18 cellular contexts compared by ENCODE assay signal in the genomic region with DNA sequence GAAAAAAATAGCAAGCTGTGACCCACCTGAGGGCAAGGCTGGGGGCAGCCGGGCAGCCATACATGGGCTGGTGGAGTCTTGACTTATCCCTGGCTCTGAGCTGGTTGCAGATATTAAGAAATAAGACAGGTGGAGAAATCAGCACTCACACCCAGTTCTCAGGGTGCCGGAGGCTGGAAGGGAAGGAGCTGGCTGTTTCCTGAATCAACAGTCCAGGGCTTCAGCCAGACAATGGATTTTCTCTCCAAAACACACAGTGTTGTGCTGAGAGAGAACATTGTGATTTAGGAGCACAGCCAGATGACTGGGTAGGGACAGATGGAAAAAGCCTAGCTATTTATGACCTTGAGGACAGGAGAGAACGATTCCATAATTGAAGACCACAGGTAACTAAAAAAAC.
A peak's percentile ranks its signal among the peaks of the same experiment; 100 is the strongest.
DNase-seq lines count a peak whose midpoint lies in the region; ATAC-seq and TF ChIP-seq lines count a peak whose summit lies in the region.
"Had no signal": no experiment of that assay in that cellular context is flagged by ENCODE, and none has a peak within 500 bp of the region (broad histone marks: within the 10 kb centered on the region; RNA-seq: fewer than 3 reads in every experiment).

No MANE protein-coding gene starts in this region.

- H3K4me3 ChIP-seq in psoas muscle = no peak overlapping the region
- H3K4me3 ChIP-seq: neural progenitor cell, vagina had no signal

- WGBS in psoas muscle, 3 donors = 30 to 38% (median 38%) methylated on average over 3 of the region's 3 CpGs

- H3K9me3 ChIP-seq in psoas muscle = no peaks in the 10 kb centered on the region
- H3K9me3 ChIP-seq: vagina had no signal

- H3K27ac ChIP-seq in psoas muscle = no peak overlapping the region
- H3K27ac ChIP-seq: C4-2B, neural progenitor cell, vagina had no signal

- no peaks in the 10 kb centered on the region for H3K27me3 ChIP-seq in psoas muscle (ENCODE audit: insufficient read depth in 3 of 3, low read length in 2 of 3)
- H3K27me3 ChIP-seq: neural progenitor cell, vagina had no signal

- no peak for TF ChIP-seq CTCF in psoas muscle (IDR thresholded peaks at IDR 0.05)

- peaks cover 12% of the 10 kb centered on the region for H3K4me1 ChIP-seq in psoas muscle
- H3K4me1 ChIP-seq: neural progenitor cell, vagina had no signal

- intact Hi-C loops in left cardiac atrium (cut with DNase I) (no loop called here), psoas muscle (cut with DNase I) (no loop called here)

- ATAC-seq in left cardiac atrium (peak; percentile 78 to 81), psoas muscle (peak in 3 of 4 donors; percentile 52 to 77 (median 54)), HG02884 (IDR thresholded peaks at IDR 0.05; ENCODE audit: unreplicated experiment) (no peak), HG02973 (IDR thresholded peaks at IDR 0.05; ENCODE audit: unreplicated experiment) (no peak)

- DNase-seq in Ammon's horn (ENCODE audit: low spot score) (peak; percentile 59), cerebellar nuclear complex (lab: John Stamatoyannopoulos, UW) (peak; percentile 91 to 98), left cardiac atrium (peak; percentile 58), psoas muscle (no peak), T-helper 9 cell (no peak), NCI-H2107 (lab: John Stamatoyannopoulos, UW) (no peak)
- DNase-seq: activated CD4-positive, CD25-positive, alpha-beta regulatory T cell treated with anti-CD3 and anti-CD28 coated beads, Interleukin-2, amount 50 U/mL, for 72 hours; activated T-cell treated with anti-CD3 and anti-CD28 coated beads, Interleukin-2, amount 50 U/mL, for 48 hours; cortex of kidney; foreskin fibroblast; kidney glomerular epithelial cell; NCI-H1105; NCI-H510A treated with DMSO at 0.1 percent for 48 hours had no signal

- no peaks in the 10 kb centered on the region for H3K36me3 ChIP-seq in psoas muscle (ENCODE audit: insufficient read depth in 1 of 2, low read depth in 1 of 2)
- H3K36me3 ChIP-seq: neural progenitor cell, vagina had no signal

Comparison
In these comparisons a context has a peak if more than half of its experiments do, and no peak if none do; other contexts are left out.
1. DNase-seq: peak in Ammon's horn (single experiment), cerebellar nuclear complex (2 of 2) and left cardiac atrium (single experiment); none in psoas muscle (0 of 2), T-helper 9 cell (single experiment) and NCI-H2107 (single experiment).
2. ATAC-seq: peak in left cardiac atrium (2 of 2) and psoas muscle (3 of 4); none in HG02884 (single experiment) and HG02973 (single experiment).